In genomic region chr2:128456281-128456680, GRCh38 we compare ENCODE assay signal across 21 cellular contexts.
"Had no signal": no experiment of that assay in that cellular context is flagged by ENCODE, and none has a peak within 500 bp of the region (broad histone marks: within the 10 kb centered on the region; RNA-seq: fewer than 3 reads in every experiment).

No MANE protein-coding gene starts in this region.

- H3K4me3 Mint-ChIP-seq: activated CD4-positive, alpha-beta memory T cell treated with anti-CD3 and anti-CD28 coated beads for 36 hours; activated T-cell treated with anti-CD3 and anti-CD28 coated beads, Interleukin-2, amount 50 U/mL, for 24 hours; activated T-helper 17 cell treated with anti-CD3 and anti-CD28 coated beads, Interleukin-2, amount 50 U/mL, for 72 hours; nephron progenitor cell had no signal

- H3K4me3 ChIP-seq: spleen had no signal

- H3K9me3 Mint-ChIP-seq: activated T-cell treated with anti-CD3 and anti-CD28 coated beads, Interleukin-2, amount 50 U/mL, for 24 hours; activated T-helper 17 cell treated with anti-CD3 and anti-CD28 coated beads, Interleukin-2, amount 50 U/mL, for 72 hours had no signal

- H3K9me3 ChIP-seq: SK-N-SH had no signal

- H3K9ac ChIP-seq: SK-N-SH had no signal

- H3K36me3 Mint-ChIP-seq: activated CD4-positive, alpha-beta memory T cell treated with anti-CD3 and anti-CD28 coated beads for 36 hours had no signal

- FAIRE-seq: bronchial epithelial cell, endothelial cell of umbilical vein, frontal cortex, urothelium cell line had no signal

- H3K4me2 ChIP-seq: SK-N-SH had no signal

- H3K27ac Mint-ChIP-seq: activated CD4-positive, alpha-beta memory T cell treated with anti-CD3 and anti-CD28 coated beads for 36 hours; activated T-cell treated with anti-CD3 and anti-CD28 coated beads, Interleukin-2, amount 50 U/mL, for 24 hours; activated T-helper 17 cell treated with anti-CD3 and anti-CD28 coated beads, Interleukin-2, amount 50 U/mL, for 72 hours had no signal

- DNase-seq: activated CD4-positive, alpha-beta memory T cell treated with anti-CD3 and anti-CD28 coated beads for 36 hours; activated CD4-positive, alpha-beta T cell treated with anti-CD3 and anti-CD28 coated beads for 48 hours; activated naive CD4-positive, alpha-beta T cell treated with Interleukin-2 at 50 U/mL for 16 hours; activated T-cell treated with anti-CD3 and anti-CD28 coated beads, Interleukin-2, amount 50 U/mL, for 24 hours; amygdala; cerebellar nuclear complex; cortex of kidney; effector CD8-positive, alpha-beta T cell; glutamatergic neuron; hippocampal formation; nephron progenitor cell; SK-N-SH; spleen; stimulated activated CD4-positive, alpha-beta T cell treated with anti-CD3 and anti-CD28 coated beads, Interleukin-4, amount 100 ng/mL, for 1 hour; stimulated activated naive CD4-positive, alpha-beta T cell had no signal

- ATAC-seq: activated T-helper 17 cell treated with anti-CD3 and anti-CD28 coated beads, Interleukin-2, amount 50 U/mL, for 72 hours; esophagus mucosa had no signal

- H3K36me3 ChIP-seq: spleen had no signal

- H3K4me1 Mint-ChIP-seq: activated T-helper 17 cell treated with anti-CD3 and anti-CD28 coated beads, Interleukin-2, amount 50 U/mL, for 72 hours had no signal

- H3K27ac ChIP-seq: spleen had no signal
